Comparison of ENCODE assay signal across 25 cellular contexts in genomic region chr20:34088871-34089479, GRCh38. TPM values are rescaled to one million over a fixed set of nuclear protein-coding genes. Genes with fewer than 3 reads are reported as not detected.
A peak's percentile ranks its signal among the peaks of the same experiment; 100 is the strongest.
DNase-seq lines count a peak whose midpoint lies in the region; ATAC-seq, FAIRE-seq and TF ChIP-seq lines count a peak whose summit lies in the region.
"Had no signal": no experiment of that assay in that cellular context is flagged by ENCODE, and none has a peak within 500 bp of the region (broad histone marks: within the 10 kb centered on the region; RNA-seq: fewer than 3 reads in every experiment).

No MANE protein-coding gene starts in this region.

- H4K91ac ChIP-seq in H1 (replicated peaks; ENCODE audit: insufficient read length, low read length): no peak overlapping the region

- CTCF ChIA-PET in H1 (lab: Charles Lee; ENCODE audit: partially characterized antibody): no interaction called here
- CTCF ChIA-PET in CD8-positive, alpha-beta memory T cell (lab: Charles Lee): no interaction called here

- no peak overlapping the region for H2BK12ac ChIP-seq in H1 (ENCODE audit: low read depth, low read length)

- H3K27me3 ChIP-seq in cardiac muscle cell (no peaks in the 10 kb centered on the region), heart left ventricle (no peaks in the 10 kb centered on the region), H1 (replicated peaks in 1 of 4; ENCODE audit: control insufficient read depth in 3 of 4, extremely low read depth in 1 of 4, insufficient read depth in 3 of 4, low read length in 3 of 4) (no peaks in the 10 kb centered on the region), gastrocnemius medialis (no peaks in the 10 kb centered on the region)
- H3K27me3 ChIP-seq in CD8-positive, alpha-beta memory T cell (ENCODE audit: insufficient read depth, low read length, poor library complexity, severe bottlenecking): no peaks in the 10 kb centered on the region
- H3K27me3 ChIP-seq: BLaER1 treated with 17β-estradiol and CSF1 and Interleukin-3, amounts not matched to agents 10 nM and 100 nM; gastroesophageal sphincter; neural progenitor cell had no signal

- no peak overlapping the region for H3K56ac ChIP-seq in H1 (replicated peaks; ENCODE audit: insufficient read length, low read depth, low read length)

- H3K14ac ChIP-seq in H1 (ENCODE audit: insufficient read length): no peak overlapping the region

- H2BK120ac ChIP-seq in H1 (replicated peaks; ENCODE audit: low read depth, low read length): no peak overlapping the region

- POLR2A ChIA-PET in H1 (lab: Charles Lee; ENCODE audit: partially characterized antibody): interaction anchor here (1.2 to 14.0 kb wide), 6 partner anchors 11 to 254 kb away, joined by 4 to 236 read pairs (median 12); partner anchors contain the start of gene EIF2S2
- POLR2A ChIA-PET in CD8-positive, alpha-beta memory T cell (lab: Charles Lee): no interaction called here

- H3K27me3 Mint-ChIP-seq in stimulated activated naive B cell treated with anti-CD40 and anti-IgM and Interleukin-4, amounts not matched to agents 10 μg/mL and 1 μg/mL and 100 μg/mL, for 72 hours: no peaks in the 10 kb centered on the region
- no peaks in the 10 kb centered on the region for H3K27me3 Mint-ChIP-seq in CD8-positive, alpha-beta memory T cell
- H3K27me3 Mint-ChIP-seq: activated CD4-positive, alpha-beta T cell treated with anti-CD3 and anti-CD28 coated beads, Interleukin-2, amount 10 ng/mL, durations not matched to agents 7 days and 5 days; type B pancreatic cell had no signal

- in situ Hi-C loops in gastrocnemius medialis (cut with MboI; ENCODE audit: low sequenced_read_pairs in 4 of 4): loop anchor here in 1 of 4 donors (10.0 kb wide), 1 partner anchor 94 kb away; the partner anchor contains the start of gene RALY

- ATAC-seq in heart left ventricle (no peak), gastrocnemius medialis (no peak)
- ATAC-seq in stimulated activated naive B cell treated with anti-CD40 and anti-IgM and Interleukin-4, amounts not matched to agents 10 μg/mL and 1 μg/mL and 100 μg/mL, for 72 hours (replicated peaks): no peak
- ATAC-seq: gastroesophageal sphincter, WTC11 had no signal

- H3K27ac Mint-ChIP-seq in stimulated activated naive B cell treated with anti-CD40 and anti-IgM and Interleukin-4, amounts not matched to agents 10 μg/mL and 1 μg/mL and 100 μg/mL, for 72 hours: peak overlapping the region; percentile 65
- H3K27ac Mint-ChIP-seq in CD8-positive, alpha-beta memory T cell: peak overlapping the region in 4 of 8 donors; percentile 40 to 81 (median 56)
- H3K27ac Mint-ChIP-seq: activated CD4-positive, alpha-beta T cell treated with anti-CD3 and anti-CD28 coated beads, Interleukin-2, amount 10 ng/mL, durations not matched to agents 7 days and 5 days; neural progenitor cell had no signal

- H2BK15ac ChIP-seq in H1 (ENCODE audit: low read length): no peak overlapping the region

- peaks cover 17 to 26% of the 10 kb centered on the region in 2 experiments for H4K20me1 ChIP-seq in H1 (replicated peaks in 1 of 2; ENCODE audit: control insufficient read depth in 1 of 2, insufficient read depth in 2 of 2, low read length in 2 of 2)

- H4K8ac ChIP-seq in H1 (ENCODE audit: extremely low read depth, insufficient read depth, low read length): no peak overlapping the region

- H3K4ac ChIP-seq in H1 (replicated peaks; ENCODE audit: insufficient read length, low read depth, low read length): no peak overlapping the region

- H2AFZ ChIP-seq in H1 (ENCODE audit: low read length): no peak overlapping the region
- H2AFZ ChIP-seq: neural progenitor cell, parathyroid adenoma had no signal

- no peaks in the 10 kb centered on the region for H3K4me1 ChIP-seq in cardiac muscle cell (ENCODE audit: low read depth)
- peaks cover 0 to 36% (median 15%) of the 10 kb centered on the region in 12 donors for H3K4me1 ChIP-seq in heart left ventricle
- H3K4me1 ChIP-seq in H1 (replicated peaks in 1 of 4; ENCODE audit: control insufficient read depth in 3 of 4, insufficient read depth in 4 of 4, low read length in 3 of 4): no peaks in the 10 kb centered on the region
- H3K4me1 ChIP-seq in gastrocnemius medialis: peaks cover 12 to 20% of the 10 kb centered on the region in 2 donors
- H3K4me1 ChIP-seq in CD8-positive, alpha-beta memory T cell (ENCODE audit: insufficient read depth, low read length): no peaks in the 10 kb centered on the region
- H3K4me1 ChIP-seq: neural progenitor cell had no signal

- H3K79me1 ChIP-seq in H1 (ENCODE audit: low read depth, low read length): no peaks in the 10 kb centered on the region

- H3K23me2 ChIP-seq in H1 (ENCODE audit: low read depth, low read length): no peaks in the 10 kb centered on the region

- no peak for TF ChIP-seq RAD21 in H1 (IDR thresholded peaks at IDR 0.05 in 1 of 2, conservative IDR thresholded peaks at IDR 0.05 in 1 of 2; ENCODE audit: low read depth in 2 of 2, low read length in 2 of 2)

- no peak for TF ChIP-seq CTCF in cardiac muscle cell (IDR thresholded peaks at IDR 0.05; ENCODE audit: low read depth, low read length)
- TF ChIP-seq CTCF in heart left ventricle (IDR thresholded peaks at IDR 0.05): no peak
- TF ChIP-seq CTCF in VCaP (conservative IDR thresholded peaks at IDR 0.05): no peak
- TF ChIP-seq CTCF in H1 (IDR thresholded peaks at IDR 0.05; ENCODE audit: control extremely low read depth in 1 of 3, insufficient read depth in 1 of 3, low read depth in 1 of 3, low read length in 3 of 3): no peak
- TF ChIP-seq CTCF in gastrocnemius medialis (IDR thresholded peaks at IDR 0.05 in 4 of 5, conservative IDR thresholded peaks at IDR 0.05 in 1 of 5): no peak

- H2AK5ac ChIP-seq in H1 (ENCODE audit: low read depth, low read length): no peak overlapping the region

- H2BK5ac ChIP-seq in H1 (ENCODE audit: low read depth, low read length): no peak overlapping the region

- no peak overlapping the region for H3K18ac ChIP-seq in H1 (ENCODE audit: extremely low read depth, low read length)

- H3K9me3 Mint-ChIP-seq in stimulated activated naive B cell treated with anti-CD40 and anti-IgM and Interleukin-4, amounts not matched to agents 10 μg/mL and 1 μg/mL and 100 μg/mL, for 72 hours: no peaks in the 10 kb centered on the region
- no peaks in the 10 kb centered on the region for H3K9me3 Mint-ChIP-seq in CD8-positive, alpha-beta memory T cell
- H3K9me3 Mint-ChIP-seq: activated CD4-positive, alpha-beta T cell treated with anti-CD3 and anti-CD28 coated beads, Interleukin-2, amount 10 ng/mL, durations not matched to agents 7 days and 5 days; activated T-helper 1 cell treated with anti-CD3 and anti-CD28 coated beads, Interleukin-12 subunit alpha, Interleukin-12 subunit beta, Interleukin-2, Interleukin-4 antibody, amounts not matched to agents 30 ng/mL and 10 ng/mL and 1 ng/mL, durations not matched to agents 14 hours and 24 hours and 36 hours; neural progenitor cell; type B pancreatic cell; WTC11 had no signal

- intact Hi-C loops in heart left ventricle (cut with DNase I): no loop called here
- intact Hi-C loops in gastrocnemius medialis (cut with DNase I; ENCODE audit: low total_unique reads): no loop called here

- no peak for TF ChIP-seq POLR2A in heart left ventricle (IDR thresholded peaks at IDR 0.05)
- TF ChIP-seq POLR2A in H1 (IDR thresholded peaks at IDR 0.05; ENCODE audit: control extremely low read depth in 1 of 2, low read depth in 2 of 2, low read length in 2 of 2): peak in 1 of 2 experiments; percentile 36; a peak in 1 of 3 replicates
- no peak for TF ChIP-seq POLR2A in gastrocnemius medialis (IDR thresholded peaks at IDR 0.05)

- peak in 1 of 2 donors; percentile 9 for DNase-seq in cardiac muscle cell (ENCODE audit: low read depth in 1 of 2, low spot score in 1 of 2)
- DNase-seq in heart left ventricle: no peak
- no peak for DNase-seq in H1 (ENCODE audit: low read depth in 1 of 2, low spot score in 2 of 2)
- no peak for DNase-seq in stimulated activated naive B cell treated with anti-CD40 and anti-IgM and Interleukin-4, amounts not matched to agents 10 μg/mL and 1 μg/mL and 100 μg/mL, for 72 hours
- no peak for DNase-seq in gastrocnemius medialis
- no peak for DNase-seq in GOT3 (lab: John Stamatoyannopoulos, UW)
- DNase-seq in CD8-positive, alpha-beta memory T cell: no peak
- DNase-seq: activated CD4-positive, alpha-beta T cell treated with anti-CD3 and anti-CD28 coated beads, Interleukin-2, amount 10 ng/mL, durations not matched to agents 7 days and 5 days; activated naive CD4-positive, alpha-beta T cell treated with anti-CD3 and anti-CD28 coated beads, Interleukin-2, amount 50 U/mL, for 16 hours; COR-L47; HCEC 1CT; hippocampal formation; NCI-H1436; NCI-H446 treated with DMSO at 0.1 percent for 48 hours; right cardiac atrium; stimulated activated CD4-positive, alpha-beta T cell treated with anti-CD3 and anti-CD28 coated beads, Interleukin-1b, Interleukin-23, amount 100 ng/mL, for 48 hours had no signal

- H4K5ac ChIP-seq in H1 (ENCODE audit: insufficient read length, low read depth, low read length): no peak overlapping the region

- H3K9ac ChIP-seq in H1 (replicated peaks in 1 of 4; ENCODE audit: extremely low read depth in 1 of 4, low read depth in 3 of 4, low read length in 3 of 4): no peak overlapping the region
- H3K9ac ChIP-seq: BLaER1 treated with 17β-estradiol and CSF1 and Interleukin-3, amounts not matched to agents 10 nM and 100 nM; neural progenitor cell; parathyroid adenoma had no signal

- H3K4me3 ChIP-seq in cardiac muscle cell (no peak overlapping the region), heart left ventricle (no peak overlapping the region), H1 (ENCODE audit: extremely low read depth in 1 of 4, insufficient read depth in 2 of 4, low read depth in 3 of 4, low read length in 4 of 4) (no peak overlapping the region), gastrocnemius medialis (no peak overlapping the region)
- no peak overlapping the region for H3K4me3 ChIP-seq in CD8-positive, alpha-beta memory T cell (ENCODE audit: low read length)
- H3K4me3 ChIP-seq: BLaER1 treated with 17β-estradiol and CSF1 and Interleukin-3, amounts not matched to agents 10 nM and 100 nM; gastroesophageal sphincter; neural progenitor cell had no signal

- peaks cover 6 to 12% of the 10 kb centered on the region in 2 donors for H3K4me1 Mint-ChIP-seq in stimulated activated naive B cell treated with anti-CD40 and anti-IgM and Interleukin-4, amounts not matched to agents 10 μg/mL and 1 μg/mL and 100 μg/mL, for 72 hours
- peaks cover 12 to 35% (median 16%) of the 10 kb centered on the region in 3 donors for H3K4me1 Mint-ChIP-seq in CD8-positive, alpha-beta memory T cell
- H3K4me1 Mint-ChIP-seq: neural progenitor cell, WTC11 had no signal

- FAIRE-seq in H1 (lab: Jason Lieb, UNC): no peak
- FAIRE-seq: bronchial epithelial cell had no signal

- H3K27ac ChIP-seq in cardiac muscle cell (peak overlapping the region; percentile 64), heart left ventricle (no peak overlapping the region), VCaP (peak overlapping the region; percentile 92), H1 (ENCODE audit: low read depth, low read length) (no peak overlapping the region), gastrocnemius medialis (peak overlapping the region in 1 of 4 donors; percentile 27)
- H3K27ac ChIP-seq in CD8-positive, alpha-beta memory T cell (ENCODE audit: low read depth, low read length): no peak overlapping the region
- H3K27ac ChIP-seq: BLaER1 treated with 17β-estradiol and CSF1 and Interleukin-3, amounts not matched to agents 10 nM and 100 nM; gastroesophageal sphincter; neural progenitor cell; parathyroid adenoma had no signal

- TF ChIP-seq EP300 in H1 (IDR thresholded peaks at IDR 0.05; ENCODE audit: borderline replicate concordance in 1 of 2, low read depth in 2 of 2, low read length in 2 of 2): no peak

- H3K79me2 ChIP-seq in H1 (ENCODE audit: control insufficient read depth in 1 of 2, insufficient read depth in 2 of 2, low read length in 2 of 2): no peaks in the 10 kb centered on the region; a peak in 1 of 4 replicates

- peaks cover 33 to 57% of the 10 kb centered on the region in 2 donors for H3K36me3 Mint-ChIP-seq in stimulated activated naive B cell treated with anti-CD40 and anti-IgM and Interleukin-4, amounts not matched to agents 10 μg/mL and 1 μg/mL and 100 μg/mL, for 72 hours
- H3K36me3 Mint-ChIP-seq in CD8-positive, alpha-beta memory T cell: peaks cover 2 to 93% (median 18%) of the 10 kb centered on the region in 3 donors

- no peak overlapping the region for H3K23ac ChIP-seq in H1 (ENCODE audit: insufficient read length)

- no peak overlapping the region for H2BK20ac ChIP-seq in H1 (ENCODE audit: low read length)

- WGBS in heart left ventricle, 4 donors: 66 to 77% (median 75%) methylated on average over 9 to 11 of the region's 11 CpGs
- 96% methylated on average over 11 of the region's 11 CpGs; no CpG with 5 or more reads in 1 of the 2 experiments for WGBS in H1 (ENCODE audit: extremely low coverage in 1 of 2, insufficient coverage in 1 of 2, insufficient read length in 1 of 2, insufficient replicate concordance in 2 of 2, low coverage in 1 of 2, low lambda C conversion rate in 2 of 2, missing lambda C conversion rate in 1 of 2), 2 experiments

- H3K4me2 ChIP-seq in H1 (ENCODE audit: insufficient read depth in 1 of 2, low read depth in 2 of 2, low read length in 2 of 2): no peak overlapping the region
- H3K4me2 ChIP-seq: BLaER1 treated with 17β-estradiol and CSF1 and Interleukin-3, amounts not matched to agents 10 nM and 100 nM; neural progenitor cell had no signal

- no peak overlapping the region for H3K4me3 Mint-ChIP-seq in stimulated activated naive B cell treated with anti-CD40 and anti-IgM and Interleukin-4, amounts not matched to agents 10 μg/mL and 1 μg/mL and 100 μg/mL, for 72 hours
- H3K4me3 Mint-ChIP-seq in CD8-positive, alpha-beta memory T cell: no peak overlapping the region
- H3K4me3 Mint-ChIP-seq: activated CD4-positive, alpha-beta T cell treated with anti-CD3 and anti-CD28 coated beads, Interleukin-2, amount 10 ng/mL, durations not matched to agents 7 days and 5 days; activated T-helper 1 cell treated with anti-CD3 and anti-CD28 coated beads, Interleukin-12 subunit alpha, Interleukin-12 subunit beta, Interleukin-2, Interleukin-4 antibody, amounts not matched to agents 30 ng/mL and 10 ng/mL and 1 ng/mL, durations not matched to agents 14 hours and 24 hours and 36 hours; neural progenitor cell; type B pancreatic cell; WTC11 had no signal

- no peaks in the 10 kb centered on the region for H3K9me3 ChIP-seq in cardiac muscle cell (ENCODE audit: low read depth)
- H3K9me3 ChIP-seq in heart left ventricle: no peaks in the 10 kb centered on the region
- no peaks in the 10 kb centered on the region for H3K9me3 ChIP-seq in H1 (ENCODE audit: insufficient read depth in 2 of 2, low read depth in 1 of 2, low read length in 1 of 2)
- no peaks in the 10 kb centered on the region for H3K9me3 ChIP-seq in gastrocnemius medialis
- H3K9me3 ChIP-seq in CD8-positive, alpha-beta memory T cell (ENCODE audit: low read length): no peaks in the 10 kb centered on the region
- H3K9me3 ChIP-seq: BLaER1 treated with 17β-estradiol and CSF1 and Interleukin-3, amounts not matched to agents 10 nM and 100 nM; gastroesophageal sphincter had no signal

- H3K36me3 ChIP-seq in cardiac muscle cell (peaks cover 47% of the 10 kb centered on the region), heart left ventricle (peaks cover 0 to 97% (median 84%) of the 10 kb centered on the region in 9 donors), H1 (ENCODE audit: control insufficient read depth in 2 of 4, insufficient read depth in 4 of 4, low read length in 3 of 4) (peaks cover 16 to 78% (median 54%) of the 10 kb centered on the region in 4 experiments), gastrocnemius medialis (peaks cover 0 to 78% of the 10 kb centered on the region in 2 donors)
- H3K36me3 ChIP-seq in CD8-positive, alpha-beta memory T cell (ENCODE audit: insufficient read depth, low read length): peaks cover 33% of the 10 kb centered on the region

RNA-seq across cellular contexts. Expression of gene EIF2S2, which starts 23.1 kb away (rescaled TPM):
- total RNA-seq in cardiac muscle cell (36.9 and 42.6 TPM in 2 replicates), heart left ventricle (10 to 100 TPM; 35.5 to 53.8 (median 40.9) TPM), gastrocnemius medialis (10 to 100 TPM; 79.0 to 85.2 (median 83.9) TPM)
- polyA plus RNA-seq in cardiac muscle cell (30.9 and 43.4 TPM in 2 replicates), heart left ventricle (10 to 100 TPM; 25.8 to 81.7 TPM), H1 (2011; rRNA removed) (39.3 and 59.5 TPM in 2 replicates)
- 133 and 142 TPM in 2 replicates for total RNA-seq in H1 (2021; fragmentation: NEBNext Ultra II Directional; extraction: Animal tissue kit (Norgen Biotek cat#: 25700))
- 85.8 TPM for polyA plus RNA-seq in H1 (2011; cell fraction: cytosol; rRNA removed)
- polyA plus RNA-seq in H1 (2011; cell fraction: nucleus; rRNA removed): 28.8 TPM
- polyA plus RNA-seq in H1 (2012, experiment 1 of 2): 102 to 153 TPM (median 112 TPM) in 4 replicates
- 16.1 TPM for polyA plus RNA-seq in H1 (2012, experiment 2 of 2)
- polyA plus RNA-seq in H1 (2013, experiment 1 of 2): 219 TPM
- 221 TPM for polyA plus RNA-seq in H1 (2013, experiment 2 of 2)
- 34.5 and 39.4 TPM in 2 replicates for polyA minus RNA-seq in H1 (2011; rRNA and poly(A)+ RNA removed)
- polyA minus RNA-seq in H1 (2011; cell fraction: cytosol; rRNA and poly(A)+ RNA removed): 28.8 TPM
- 25.4 TPM for polyA minus RNA-seq in H1 (2011; cell fraction: nucleus; rRNA and poly(A)+ RNA removed)
- total RNA-seq in CD8-positive, alpha-beta memory T cell: 100 to 1,000 TPM; 128 to 130 TPM
- 24.2 TPM for polyA plus RNA-seq in CD8-positive, alpha-beta memory T cell

Comparison
In these comparisons a context has a peak if more than half of its experiments do, and no peak if none do; other contexts are left out.
1. H3K27ac ChIP-seq: peak in cardiac muscle cell (single experiment) and VCaP (single experiment); none in heart left ventricle (0 of 12), H1 (single experiment) and CD8-positive, alpha-beta memory T cell (single experiment).